In genomic region chr10:77970869-77971803, GRCh38 we compare ENCODE assay signal across 8 cellular contexts. TPM values are rescaled to one million over a fixed set of nuclear protein-coding genes. Genes with fewer than 3 reads are reported as not detected.
DNase-seq lines count a peak whose midpoint lies in the region; ATAC-seq and TF ChIP-seq lines count a peak whose summit lies in the region.

No MANE protein-coding gene starts in this region.

- H2BK120ac ChIP-seq in neuronal stem cell (ENCODE audit: low read depth, low read length) = no peak overlapping the region

- ATAC-seq in HG03521 (IDR thresholded peaks at IDR 0.05; ENCODE audit: unreplicated experiment) = no peak

- no peak overlapping the region for H3K9ac ChIP-seq in neuronal stem cell (ENCODE audit: low read depth, low read length, poor library complexity)

- peak overlapping the region; percentile 58 for H2AFZ ChIP-seq in neuronal stem cell (ENCODE audit: low read length)

- DNase-seq in SIG-M5 treated with dmso at 0.1 percent for 504 hours (lab: John Stamatoyannopoulos, UW; ENCODE audit: unreplicated experiment) (peak; percentile 38), SIG-M5 (lab: John Stamatoyannopoulos, UW) (no peak), esophagus squamous epithelium (lab: John Stamatoyannopoulos, UW) (no peak), neuronal stem cell (ENCODE audit: low spot score) (peak; percentile 14), NCI-H187 treated with DMSO at 0.1 percent for 48 hours (lab: John Stamatoyannopoulos, UW) (no peak)
- DNase-seq in T-helper 2 cell treated with Interferon-gamma antibody and Interleukin-4, amounts not matched to agents 5 μg/mL and 100 μg/mL, for 36 hours (ENCODE audit: low spot score) = peak; percentile 32
- DNase-seq in stimulated activated CD4-positive, alpha-beta T cell treated with anti-CD3 and anti-CD28 coated beads, Interleukin-1b, Interleukin-23, amount 100 ng/mL, for 48 hours = no peak

- H3K4me1 ChIP-seq in esophagus squamous epithelium (peaks cover 0 to 24% (median 3%) of the 10 kb centered on the region in 3 donors), neuronal stem cell (ENCODE audit: control insufficient read depth in 2 of 2, insufficient read depth in 1 of 2, low read depth in 1 of 2, low read length in 2 of 2) (peaks cover 11 to 22% of the 10 kb centered on the region in 2 donors)

- H3K4ac ChIP-seq in neuronal stem cell (ENCODE audit: low read length) = no peak overlapping the region

- H3K27ac ChIP-seq in esophagus squamous epithelium (peak overlapping the region; percentile 43 to 87 (median 78)), neuronal stem cell (replicated peaks; ENCODE audit: low read length) (peak overlapping the region; percentile 74)

- no peaks in the 10 kb centered on the region for H3K79me1 ChIP-seq in neuronal stem cell (ENCODE audit: low read depth, low read length)

- no peaks in the 10 kb centered on the region for H3K9me3 Mint-ChIP-seq in T-helper 2 cell treated with Interferon-gamma antibody and Interleukin-4, amounts not matched to agents 5 μg/mL and 100 μg/mL, for 36 hours

- no peak overlapping the region for H3K4me2 ChIP-seq in neuronal stem cell (ENCODE audit: insufficient read depth, low read length, poor library complexity, severe bottlenecking)

- H3K9me3 ChIP-seq in esophagus squamous epithelium (no peaks in the 10 kb centered on the region), neuronal stem cell (replicated peaks in 1 of 2; ENCODE audit: control insufficient read depth in 2 of 2, insufficient read depth in 1 of 2, low read depth in 1 of 2, low read length in 2 of 2) (peaks cover 0 to 2% of the 10 kb centered on the region in 2 donors)

- peaks cover 8% of the 10 kb centered on the region for H3K36me3 Mint-ChIP-seq in T-helper 2 cell treated with Interferon-gamma antibody and Interleukin-4, amounts not matched to agents 5 μg/mL and 100 μg/mL, for 36 hours (ENCODE audit: low read depth)

- H3K18ac ChIP-seq in neuronal stem cell (ENCODE audit: low read length) = no peak overlapping the region

- H4K8ac ChIP-seq in neuronal stem cell (ENCODE audit: low read depth, low read length) = no peak overlapping the region

- no peak overlapping the region for H2BK12ac ChIP-seq in neuronal stem cell (ENCODE audit: low read length)

- H3K14ac ChIP-seq in neuronal stem cell (ENCODE audit: low read length) = no peak overlapping the region

- no peak for TF ChIP-seq POLR2A in esophagus squamous epithelium (IDR thresholded peaks at IDR 0.05)

- H3K27ac Mint-ChIP-seq in T-helper 2 cell treated with Interferon-gamma antibody and Interleukin-4, amounts not matched to agents 5 μg/mL and 100 μg/mL, for 36 hours = peak overlapping the region; percentile 21

- WGBS in esophagus squamous epithelium, 2 donors = 41 to 57% methylated on average over 7 of the region's 7 CpGs
- no CpG with 5 or more reads among the region's 7 CpGs for WGBS in neuronal stem cell (ENCODE audit: extremely low coverage in 2 of 2, insufficient read length in 2 of 2, insufficient replicate concordance in 1 of 2), 2 donors

- H4K91ac ChIP-seq in neuronal stem cell (ENCODE audit: low read depth, low read length, poor library complexity) = no peak overlapping the region

- H3K4me3 ChIP-seq in esophagus squamous epithelium (no peak overlapping the region), neuronal stem cell (ENCODE audit: low read length in 2 of 2) (no peak overlapping the region)

- no peak overlapping the region for H2BK5ac ChIP-seq in neuronal stem cell (ENCODE audit: low read length)

- no peak overlapping the region for H3K23ac ChIP-seq in neuronal stem cell (ENCODE audit: low read depth, low read length, poor library complexity)

- TF ChIP-seq CTCF in esophagus squamous epithelium (IDR thresholded peaks at IDR 0.05) = no peak

- peak overlapping the region; percentile 38 for H2BK15ac ChIP-seq in neuronal stem cell (ENCODE audit: low read length)

- H3K36me3 ChIP-seq in esophagus squamous epithelium = peaks cover 0 to 12% (median 0%) of the 10 kb centered on the region in 3 donors
- H3K36me3 ChIP-seq in neuronal stem cell (replicated peaks in 1 of 2; ENCODE audit: control insufficient read depth in 2 of 2, insufficient read depth in 2 of 2, low read length in 2 of 2) = peaks cover 6 to 10% of the 10 kb centered on the region in 2 donors

- H3K4me3 Mint-ChIP-seq in T-helper 2 cell treated with Interferon-gamma antibody and Interleukin-4, amounts not matched to agents 5 μg/mL and 100 μg/mL, for 36 hours = peak overlapping the region; percentile 29

- peaks cover 12% of the 10 kb centered on the region for H3K4me1 Mint-ChIP-seq in T-helper 2 cell treated with Interferon-gamma antibody and Interleukin-4, amounts not matched to agents 5 μg/mL and 100 μg/mL, for 36 hours (ENCODE audit: low read depth)

- intact Hi-C loops in esophagus squamous epithelium (cut with DNase I) = loop anchor here (10.0 kb wide), 1 partner anchor 126 kb away; no protein-coding TSS in a partner anchor

- H3K27me3 ChIP-seq in esophagus squamous epithelium (no peaks in the 10 kb centered on the region), neuronal stem cell (ENCODE audit: control insufficient read depth in 3 of 3, insufficient read depth in 3 of 3, low read depth in 1 of 3, low read length in 3 of 3) (no peaks in the 10 kb centered on the region)

- H3K27me3 Mint-ChIP-seq in T-helper 2 cell treated with Interferon-gamma antibody and Interleukin-4, amounts not matched to agents 5 μg/mL and 100 μg/mL, for 36 hours (ENCODE audit: low read depth) = no peaks in the 10 kb centered on the region

- peak overlapping the region; percentile 15 for H2AK5ac ChIP-seq in neuronal stem cell (ENCODE audit: low read depth, low read length)

RNA-seq across cellular contexts. Expression of gene DLG5, which starts 44.6 kb away (rescaled TPM):
- total RNA-seq in esophagus squamous epithelium = 10 to 100 TPM; 34.1 to 50.9 (median 41.3) TPM
- 35.6 TPM for polyA plus RNA-seq in neuronal stem cell (2013, experiment 1 of 2)
- polyA plus RNA-seq in neuronal stem cell (2013, experiment 2 of 2) = 35.2 TPM

RNA-seq across cellular contexts. Expression of gene POLR3A, which starts 58.2 kb away (rescaled TPM):
- 10 to 100 TPM in 3 of 4 donors, 1 to 10 TPM in 1; 8.3 to 13.5 (median 12.0) TPM for total RNA-seq in esophagus squamous epithelium
- 9.1 TPM for polyA plus RNA-seq in neuronal stem cell (2013, experiment 1 of 2)
- polyA plus RNA-seq in neuronal stem cell (2013, experiment 2 of 2) = 9.1 TPM

Comparison
In these comparisons a context has a peak if more than half of its experiments do, and no peak if none do; other contexts are left out.
1. DNase-seq: peak in SIG-M5 treated with dmso at 0.1 percent for 504 hours (single experiment), T-helper 2 cell treated with Interferon-gamma antibody and Interleukin-4, amounts not matched to agents 5 μg/mL and 100 μg/mL, for 36 hours (single experiment) and neuronal stem cell (single experiment); none in SIG-M5 (single experiment), esophagus squamous epithelium (single experiment), stimulated activated CD4-positive, alpha-beta T cell treated with anti-CD3 and anti-CD28 coated beads, Interleukin-1b, Interleukin-23, amount 100 ng/mL, for 48 hours (single experiment) and NCI-H187 treated with DMSO at 0.1 percent for 48 hours (single experiment).